Comparison of ENCODE assay signal across 11 cellular contexts in genomic region chr1:229693124-229693523, GRCh38.
DNase-seq lines count a peak whose midpoint lies in the region; ATAC-seq and TF ChIP-seq lines count a peak whose summit lies in the region.
"Had no signal": no experiment of that assay in that cellular context is flagged by ENCODE, and none has a peak within 500 bp of the region (broad histone marks: within the 10 kb centered on the region; RNA-seq: fewer than 3 reads in every experiment).

No MANE protein-coding gene starts in this region.

- no peak overlapping the region for H3K27ac Mint-ChIP-seq in activated B cell treated with CpG ODN at 0.5 μM for 24 hours
- no peak overlapping the region for H3K27ac Mint-ChIP-seq in activated T-helper 1 cell treated with anti-CD3 and anti-CD28 coated beads, Interleukin-12 subunit alpha, Interleukin-12 subunit beta, Interleukin-2, Interleukin-4 antibody, amounts not matched to agents 30 ng/mL and 10 ng/mL and 1 ng/mL, durations not matched to agents 14 hours and 24 hours and 36 hours
- H3K27ac Mint-ChIP-seq: activated CD4-positive, alpha-beta memory T cell treated with anti-CD3 and anti-CD28 coated beads, Interleukin-2, amount 10 ng/mL, durations not matched to agents 7 days and 5 days had no signal

- peak overlapping the region; percentile 87 for H3K27ac ChIP-seq in A673 (ENCODE audit: low read depth, low read length, poor library complexity, severe bottlenecking)
- H3K27ac ChIP-seq in right lobe of liver: no peak overlapping the region

- DNase-seq in A673 (ENCODE audit: low spot score): peak; percentile 75
- DNase-seq in activated B cell treated with CpG ODN at 0.5 μM for 24 hours: no peak
- DNase-seq in NCI-H446 treated with DMSO at 0.1 percent for 48 hours (lab: John Stamatoyannopoulos, UW): no peak
- no peak for DNase-seq in right lobe of liver
- DNase-seq in activated T-helper 1 cell treated with anti-CD3 and anti-CD28 coated beads, Interleukin-12 subunit alpha, Interleukin-12 subunit beta, Interleukin-2, Interleukin-4 antibody, amounts not matched to agents 30 ng/mL and 10 ng/mL and 1 ng/mL, durations not matched to agents 14 hours and 24 hours and 36 hours (ENCODE audit: low spot score): no peak
- no peak for DNase-seq in omental fat pad (ENCODE audit: low spot score)
- DNase-seq: activated CD4-positive, alpha-beta memory T cell treated with anti-CD3 and anti-CD28 coated beads, Interleukin-2, amount 10 ng/mL, durations not matched to agents 7 days and 5 days; NCI-H510A treated with DMSO at 0.1 percent for 48 hours; SW 1271 had no signal

- peaks cover 12% of the 10 kb centered on the region for H3K27me3 Mint-ChIP-seq in activated B cell treated with CpG ODN at 0.5 μM for 24 hours
- peaks cover 4% of the 10 kb centered on the region for H3K27me3 Mint-ChIP-seq in activated T-helper 1 cell treated with anti-CD3 and anti-CD28 coated beads, Interleukin-12 subunit alpha, Interleukin-12 subunit beta, Interleukin-2, Interleukin-4 antibody, amounts not matched to agents 30 ng/mL and 10 ng/mL and 1 ng/mL, durations not matched to agents 14 hours and 24 hours and 36 hours (ENCODE audit: insufficient read depth)

- 70% methylated on average over 4 of the region's 5 CpGs for WGBS in right lobe of liver (ENCODE audit: insufficient coverage, low coverage, low lambda C conversion rate, missing lambda C conversion rate)

- peak; percentile 69 for ATAC-seq in GM19438 (IDR thresholded peaks at IDR 0.05; ENCODE audit: low read depth, unreplicated experiment)
- ATAC-seq in HG03342 (IDR thresholded peaks at IDR 0.05; ENCODE audit: unreplicated experiment): peak; percentile 54
- peak; percentile 65 for ATAC-seq in activated B cell treated with CpG ODN at 0.5 μM for 24 hours (ENCODE audit: low read depth)
- no peak for ATAC-seq in right lobe of liver
- no peak for ATAC-seq in omental fat pad (ENCODE audit: low FRiP score)

- H3K9me3 Mint-ChIP-seq in activated B cell treated with CpG ODN at 0.5 μM for 24 hours: no peaks in the 10 kb centered on the region
- H3K9me3 Mint-ChIP-seq in activated T-helper 1 cell treated with anti-CD3 and anti-CD28 coated beads, Interleukin-12 subunit alpha, Interleukin-12 subunit beta, Interleukin-2, Interleukin-4 antibody, amounts not matched to agents 30 ng/mL and 10 ng/mL and 1 ng/mL, durations not matched to agents 14 hours and 24 hours and 36 hours: no peaks in the 10 kb centered on the region
- H3K9me3 Mint-ChIP-seq: activated CD4-positive, alpha-beta memory T cell treated with anti-CD3 and anti-CD28 coated beads, Interleukin-2, amount 10 ng/mL, durations not matched to agents 7 days and 5 days had no signal

- TF ChIP-seq CTCF in A673 (conservative IDR thresholded peaks at IDR 0.05; ENCODE audit: low read depth, low read length) (no peak), activated B cell treated with CpG ODN at 0.5 μM for 24 hours (IDR thresholded peaks at IDR 0.05) (no peak), right lobe of liver (IDR thresholded peaks at IDR 0.05) (no peak), omental fat pad (IDR thresholded peaks at IDR 0.05) (no peak)

- no peaks in the 10 kb centered on the region for H3K9me3 ChIP-seq in A673 (ENCODE audit: low read depth, low read length, poor library complexity, severe bottlenecking)
- no peaks in the 10 kb centered on the region for H3K9me3 ChIP-seq in right lobe of liver

- POLR2A ChIA-PET in A673 (lab: Charles Lee; ENCODE audit: low non-redundant PET): no interaction called here
- POLR2A ChIA-PET in activated B cell treated with CpG ODN at 0.5 μM for 24 hours (lab: Charles Lee): interaction anchor here (0.6 kb wide), 1 partner anchor 1286 kb away, joined by 5 read pairs; the partner anchor contains the start of gene TRIM11

- no TSS peak for BruUV-seq in A673 (replicated peaks; lab: Mats Ljungman, UMichigan)

- no peaks in the 10 kb centered on the region for H3K36me3 Mint-ChIP-seq in activated B cell treated with CpG ODN at 0.5 μM for 24 hours (ENCODE audit: low read depth)
- no peaks in the 10 kb centered on the region for H3K36me3 Mint-ChIP-seq in activated T-helper 1 cell treated with anti-CD3 and anti-CD28 coated beads, Interleukin-12 subunit alpha, Interleukin-12 subunit beta, Interleukin-2, Interleukin-4 antibody, amounts not matched to agents 30 ng/mL and 10 ng/mL and 1 ng/mL, durations not matched to agents 14 hours and 24 hours and 36 hours (ENCODE audit: low read depth)

- H3K4me3 ChIP-seq in A673 (ENCODE audit: low read depth, low read length, poor library complexity, severe bottlenecking) (peak overlapping the region; percentile 11), right lobe of liver (no peak overlapping the region)

- H3K4me3 Mint-ChIP-seq in activated B cell treated with CpG ODN at 0.5 μM for 24 hours: peak overlapping the region; percentile 25
- no peak overlapping the region for H3K4me3 Mint-ChIP-seq in activated T-helper 1 cell treated with anti-CD3 and anti-CD28 coated beads, Interleukin-12 subunit alpha, Interleukin-12 subunit beta, Interleukin-2, Interleukin-4 antibody, amounts not matched to agents 30 ng/mL and 10 ng/mL and 1 ng/mL, durations not matched to agents 14 hours and 24 hours and 36 hours
- H3K4me3 Mint-ChIP-seq: activated CD4-positive, alpha-beta memory T cell treated with anti-CD3 and anti-CD28 coated beads, Interleukin-2, amount 10 ng/mL, durations not matched to agents 7 days and 5 days had no signal

- peaks cover 47% of the 10 kb centered on the region for H3K4me1 ChIP-seq in A673 (ENCODE audit: insufficient read depth, low read length, poor library complexity, severe bottlenecking)
- no peaks in the 10 kb centered on the region for H3K4me1 ChIP-seq in right lobe of liver

- H3K27me3 ChIP-seq in A673 (replicated peaks; ENCODE audit: insufficient read depth, low read depth, low read length, poor library complexity) (no peaks in the 10 kb centered on the region), right lobe of liver (no peaks in the 10 kb centered on the region)

- intact Hi-C loops in A673 (cut with micrococcal nuclease; ENCODE audit: unreplicated experiment) (no loop called here), activated B cell treated with CpG ODN at 0.5 μM for 24 hours (cut with micrococcal nuclease) (no loop called here), right lobe of liver (cut with DNase I) (no loop called here)
- intact Hi-C loops in activated T-helper 1 cell treated with anti-CD3 and anti-CD28 coated beads, Interleukin-12 subunit alpha, Interleukin-12 subunit beta, Interleukin-2, Interleukin-4 antibody, amounts not matched to agents 30 ng/mL and 10 ng/mL and 1 ng/mL, durations not matched to agents 14 hours and 24 hours and 36 hours (cut with micrococcal nuclease): loop anchor here (2.0 kb wide), 1 partner anchor 28 kb away; no protein-coding TSS in a partner anchor

- CTCF ChIA-PET in A673 (lab: Charles Lee): interaction anchor here (0.7 kb wide), 1 partner anchor 47 kb away, joined by 3 read pairs; no protein-coding TSS in a partner anchor
- CTCF ChIA-PET in activated B cell treated with CpG ODN at 0.5 μM for 24 hours (lab: Charles Lee): no interaction called here

- H3K36me3 ChIP-seq in A673 (ENCODE audit: insufficient read depth, low read length, poor library complexity, severe bottlenecking): no peaks in the 10 kb centered on the region
- H3K36me3 ChIP-seq in right lobe of liver: no peaks in the 10 kb centered on the region

- no peak for TF ChIP-seq POLR2A in right lobe of liver (IDR thresholded peaks at IDR 0.05)

- H3K4me1 Mint-ChIP-seq in activated B cell treated with CpG ODN at 0.5 μM for 24 hours: peaks cover 48% of the 10 kb centered on the region
- peaks cover 29% of the 10 kb centered on the region for H3K4me1 Mint-ChIP-seq in activated T-helper 1 cell treated with anti-CD3 and anti-CD28 coated beads, Interleukin-12 subunit alpha, Interleukin-12 subunit beta, Interleukin-2, Interleukin-4 antibody, amounts not matched to agents 30 ng/mL and 10 ng/mL and 1 ng/mL, durations not matched to agents 14 hours and 24 hours and 36 hours (ENCODE audit: low read depth)

Comparison
In these comparisons a context has a peak if more than half of its experiments do, and no peak if none do; other contexts are left out.
1. ATAC-seq: peak in GM19438 (single experiment), HG03342 (single experiment) and activated B cell treated with CpG ODN at 0.5 μM for 24 hours (single experiment); none in right lobe of liver (0 of 4) and omental fat pad (single experiment).